In the genomic region with DNA sequence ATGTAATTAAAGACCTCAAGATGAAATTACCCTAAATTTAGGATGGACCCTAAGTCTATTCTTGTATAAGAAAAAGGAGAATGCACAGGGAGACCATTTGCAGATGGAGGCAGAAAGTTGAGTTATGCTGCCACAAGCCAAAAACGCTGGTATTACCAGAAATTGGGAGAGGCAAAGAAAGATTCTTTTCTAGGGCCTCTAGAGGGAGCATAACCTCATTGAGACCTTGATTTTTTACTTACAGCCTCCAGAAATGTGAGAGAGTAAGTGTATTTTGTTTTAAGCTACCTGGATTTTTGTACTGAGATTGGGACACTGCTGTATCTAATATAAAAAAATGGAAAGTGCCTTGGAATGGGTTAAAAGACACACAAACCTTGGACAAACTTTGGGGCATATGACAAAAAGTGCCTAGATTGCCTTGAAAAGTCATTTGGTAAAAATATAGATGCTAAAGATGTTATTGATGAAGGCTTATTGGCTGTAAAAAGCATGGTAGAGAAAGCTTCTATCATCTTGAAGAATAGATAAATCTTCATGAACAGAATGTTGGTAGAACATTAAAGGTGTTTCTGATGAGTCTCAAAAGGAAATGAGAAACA, we compare ENCODE assay signal across 13 cellular contexts.
DNase-seq lines count a peak whose midpoint lies in the region; ATAC-seq and TF ChIP-seq lines count a peak whose summit lies in the region.
"Had no signal": no experiment of that assay in that cellular context is flagged by ENCODE, and none has a peak within 500 bp of the region (broad histone marks: within the 10 kb centered on the region; RNA-seq: fewer than 3 reads in every experiment).

No MANE protein-coding gene starts in this region.

- H3K36me3 ChIP-seq in left ventricle myocardium inferior, result no peaks in the 10 kb centered on the region

- H3K4me1 ChIP-seq in left ventricle myocardium inferior, result no peaks in the 10 kb centered on the region

- peak; percentile 35 for TF ChIP-seq CTCF in left ventricle myocardium inferior (IDR thresholded peaks at IDR 0.05; ENCODE audit: borderline replicate concordance)

- DNase-seq in left ventricle myocardium inferior (no peak), left ventricle myocardium superior (no peak), NOMO-1 treated with DMSO at 0.1 percent for 48 hours (lab: John Stamatoyannopoulos, UW; ENCODE audit: unreplicated experiment) (peak; percentile 13), cerebellar cortex (ENCODE audit: low spot score) (peak; percentile 11), NCI-H146 (lab: John Stamatoyannopoulos, UW) (no peak), anterior cingulate cortex (lab: John Stamatoyannopoulos, UW) (no peak), RPMI8226 (no peak)
- DNase-seq: CD4-positive, CD25-positive, alpha-beta regulatory T cell; KG1; left colon; stimulated activated naive B cell treated with anti-CD40 and anti-IgM and Interleukin-4, amounts not matched to agents 10 μg/mL and 1 μg/mL and 100 μg/mL, for 72 hours had no signal

- H3K27ac ChIP-seq in left ventricle myocardium inferior (replicated peaks), result no peak overlapping the region
- H3K27ac ChIP-seq: epithelial cell of prostate had no signal

- H3K9me3 ChIP-seq in left ventricle myocardium inferior (replicated peaks), result no peaks in the 10 kb centered on the region

- H3K4me3 ChIP-seq in left ventricle myocardium inferior, result no peak overlapping the region

- no peak for ATAC-seq in left ventricle myocardium superior
- ATAC-seq in HG03342 (IDR thresholded peaks at IDR 0.05; ENCODE audit: unreplicated experiment), result no peak
- ATAC-seq: left colon; stimulated activated naive B cell treated with anti-CD40 and anti-IgM and Interleukin-4, amounts not matched to agents 10 μg/mL and 1 μg/mL and 100 μg/mL, for 72 hours had no signal

- intact Hi-C loops in left ventricle myocardium inferior (cut with micrococcal nuclease) (no loop called here), left ventricle myocardium superior (cut with micrococcal nuclease) (no loop called here)

- no peaks in the 10 kb centered on the region for H3K27me3 ChIP-seq in left ventricle myocardium inferior (ENCODE audit: low read depth)

Comparison
In these comparisons a context has a peak if more than half of its experiments do, and no peak if none do; other contexts are left out.
1. DNase-seq: peak in NOMO-1 treated with DMSO at 0.1 percent for 48 hours (single experiment) and cerebellar cortex (single experiment); none in left ventricle myocardium inferior (single experiment), left ventricle myocardium superior (single experiment), NCI-H146 (single experiment), anterior cingulate cortex (0 of 58) and RPMI8226 (single experiment).